ENCODE assay signal across 29 cellular contexts in genomic region chr1:229266269-229266668, GRCh38.
"Had no signal": no experiment of that assay in that cellular context is flagged by ENCODE, and none has a peak within 500 bp of the region (broad histone marks: within the 10 kb centered on the region; RNA-seq: fewer than 3 reads in every experiment).

No MANE protein-coding gene starts in this region.

- H3K36me3 ChIP-seq: neural progenitor cell, ovary, right lobe of liver, sigmoid colon, suprapubic skin, tibial artery, transverse colon, upper lobe of right lung, uterus had no signal

- H3K27ac ChIP-seq: neural progenitor cell, ovary, parathyroid adenoma, psoas muscle, right lobe of liver, sigmoid colon, suprapubic skin, testis, tibial artery, transverse colon, upper lobe of right lung, uterus had no signal

- H3K4me1 Mint-ChIP-seq: natural killer cell, nephron had no signal

- H3K4me1 ChIP-seq: neural progenitor cell, parathyroid adenoma, upper lobe of right lung, uterus had no signal

- ATAC-seq: natural killer cell; psoas muscle; right cardiac atrium; right lobe of liver; stimulated activated naive CD8-positive, alpha-beta T cell treated with anti-CD3 and anti-CD28 coated beads, Interleukin-15, amount 100 ng/mL, for 72 hours; stimulated activated naive CD8-positive, alpha-beta T cell treated with anti-CD3 and anti-CD28 coated beads, Interleukin-15, Interleukin-2, amounts not matched to agents 100 U/mL and 50 U/mL, for 24 hours; upper lobe of right lung had no signal

- H3K4me3 Mint-ChIP-seq: natural killer cell; neural progenitor cell; stimulated activated effector memory CD8-positive, alpha-beta T cell treated with anti-CD3 and anti-CD28 coated beads, Interleukin-12 subunit alpha, Interleukin-12 subunit beta, amount 100 ng/mL, for 72 hours; stimulated activated naive CD8-positive, alpha-beta T cell treated with anti-CD3 and anti-CD28 coated beads, Interleukin-15, amount 100 ng/mL, for 72 hours; type B pancreatic cell had no signal

- H3K27me3 ChIP-seq: ovary, right lobe of liver, sigmoid colon, suprapubic skin, testis, tibial artery, transverse colon, upper lobe of right lung, uterus had no signal

- H3K36me3 Mint-ChIP-seq: natural killer cell; stimulated activated effector memory CD8-positive, alpha-beta T cell treated with anti-CD3 and anti-CD28 coated beads, Interleukin-12 subunit alpha, Interleukin-12 subunit beta, amount 100 ng/mL, for 72 hours had no signal

- H3K27me3 Mint-ChIP-seq: progenitor cell of endocrine pancreas; stimulated activated naive CD8-positive, alpha-beta T cell treated with anti-CD3 and anti-CD28 coated beads, Interleukin-15, amount 100 ng/mL, for 72 hours; type B pancreatic cell had no signal

- H3K4me3 ChIP-seq: neural progenitor cell, ovary, psoas muscle, right lobe of liver, sigmoid colon, suprapubic skin, testis, tibial artery, transverse colon, upper lobe of right lung, uterus had no signal

- DNase-seq: natural killer cell; occipital lobe; ovary; posterior cingulate gyrus; psoas muscle; right cardiac atrium; right lobe of liver; sigmoid colon; small intestine; stimulated activated CD4-positive, alpha-beta T cell treated with anti-CD3 and anti-CD28 coated beads, Interleukin-15, amount 100 ng/mL, for 24 hours; stimulated activated CD4-positive, alpha-beta T cell treated with anti-CD3 and anti-CD28 coated beads, Interleukin-2, amount 100 ng/mL, for 24 hours; stimulated activated CD4-positive, alpha-beta T cell treated with anti-CD3 and anti-CD28 coated beads, Interleukin-2, amount 100 ng/mL, for 48 hours; stimulated activated CD4-positive, alpha-beta T cell treated with anti-CD3 and anti-CD28 coated beads, Interleukin-4, amount 100 ng/mL, for 24 hours; stimulated activated naive CD4-positive, alpha-beta T cell; stimulated activated naive CD8-positive, alpha-beta T cell treated with anti-CD3 and anti-CD28 coated beads, Interleukin-15, amount 100 ng/mL, for 72 hours; stimulated activated naive CD8-positive, alpha-beta T cell treated with anti-CD3 and anti-CD28 coated beads, Interleukin-15, Interleukin-2, amounts not matched to agents 100 U/mL and 50 U/mL, for 24 hours; substantia nigra; testis; tibial artery; transverse colon; upper lobe of right lung; uterus had no signal

- H3K9me3 ChIP-seq: ovary, right lobe of liver, sigmoid colon, suprapubic skin, testis, tibial artery, upper lobe of right lung, uterus had no signal

- H3K9me3 Mint-ChIP-seq: natural killer cell had no signal

- H3K27ac Mint-ChIP-seq: natural killer cell; nephron; neural progenitor cell; progenitor cell of endocrine pancreas; stimulated activated effector memory CD8-positive, alpha-beta T cell treated with anti-CD3 and anti-CD28 coated beads, Interleukin-12 subunit alpha, Interleukin-12 subunit beta, amount 100 ng/mL, for 72 hours; stimulated activated naive CD8-positive, alpha-beta T cell treated with anti-CD3 and anti-CD28 coated beads, Interleukin-15, amount 100 ng/mL, for 72 hours had no signal
